16 cellular contexts compared by ENCODE assay signal in the genomic region with DNA sequence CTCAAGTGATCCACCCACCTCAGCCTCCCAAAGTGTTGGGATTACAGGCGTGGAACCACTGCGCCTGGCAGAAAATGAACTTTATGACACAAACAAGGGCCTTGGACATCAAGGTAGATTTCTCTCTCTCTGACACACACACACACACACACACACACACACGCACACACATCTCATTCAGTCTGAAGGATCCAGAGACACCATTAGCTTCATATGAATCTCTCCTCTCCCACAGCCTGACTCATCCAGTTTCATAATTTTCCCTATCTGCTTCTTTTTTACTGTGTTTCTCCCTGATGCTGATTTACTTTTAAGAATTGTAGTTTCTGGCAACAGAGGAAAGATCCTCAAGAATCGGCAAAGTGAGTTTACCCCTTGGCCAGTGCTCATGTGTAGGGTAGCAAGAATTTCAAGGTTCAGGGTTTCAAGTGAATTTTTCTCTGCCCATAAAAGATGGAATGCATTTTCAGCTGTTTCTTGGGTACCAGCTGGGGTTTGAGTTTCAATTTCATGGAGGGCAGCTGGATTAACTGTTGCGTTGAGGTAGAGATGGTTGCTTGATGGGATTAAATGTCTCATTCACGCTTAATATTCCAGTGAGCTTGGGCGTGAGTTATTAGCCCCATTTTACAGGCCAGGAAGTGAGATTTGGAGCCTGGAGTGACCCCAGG. TPM values are rescaled to one million over a fixed set of nuclear protein-coding genes. Genes with fewer than 3 reads are reported as not detected.
A peak's percentile ranks its signal among the peaks of the same experiment; 100 is the strongest.
DNase-seq lines count a peak whose midpoint lies in the region; TF ChIP-seq lines count a peak whose summit lies in the region.
"Had no signal": no experiment of that assay in that cellular context is flagged by ENCODE, and none has a peak within 500 bp of the region (broad histone marks: within the 10 kb centered on the region; RNA-seq: fewer than 3 reads in every experiment).

No MANE protein-coding gene starts in this region.

- peaks cover 23% of the 10 kb centered on the region for H3K9me3 Mint-ChIP-seq in activated CD4-positive, alpha-beta T cell treated with anti-CD3 and anti-CD28 coated beads, Interleukin-2, amount 10 ng/mL, durations not matched to agents 7 days and 5 days

- TF ChIP-seq POLR2A in prostate gland (IDR thresholded peaks at IDR 0.05) = no peak

- 64% methylated on average over 7 of the region's 7 CpGs for WGBS in prostate gland

- intact Hi-C loops in prostate gland (cut with DNase I) = no loop called here

- DNase-seq in activated CD4-positive, alpha-beta T cell treated with anti-CD3 and anti-CD28 coated beads, Interleukin-2, amount 10 ng/mL, durations not matched to agents 7 days and 5 days = no peak
- no peak for DNase-seq in activated CD4-positive, alpha-beta T cell treated with anti-CD3 and anti-CD28 coated beads for 1 hour
- DNase-seq in LHCN-M2 (ENCODE audit: low read depth) = peak; percentile 88
- DNase-seq in brain microvascular endothelial cell = peak; percentile 63
- peak; percentile 31 for DNase-seq in non-pigmented ciliary epithelial cell (ENCODE audit: low read depth)
- DNase-seq in activated gamma-delta T cell treated with Interleukin-2 at 50 U/mL for 16 hours = no peak
- DNase-seq in prostate gland (ENCODE audit: low spot score) = no peak
- no peak for DNase-seq in NCI-H1930 (lab: John Stamatoyannopoulos, UW)
- DNase-seq: AML-193, colonic mucosa, GDM1, NCI-H1417 had no signal

- CTCF ChIA-PET in activated CD4-positive, alpha-beta T cell treated with anti-CD3 and anti-CD28 coated beads, Interleukin-2, amount 10 ng/mL, durations not matched to agents 7 days and 5 days (lab: Charles Lee) = interaction anchor here (0.9 to 2.2 kb wide), 3 partner anchors 8 to 27 kb away, joined by 3 to 13 read pairs (median 4); no protein-coding TSS in a partner anchor

- peaks cover 44% of the 10 kb centered on the region for H3K36me3 Mint-ChIP-seq in activated CD4-positive, alpha-beta T cell treated with anti-CD3 and anti-CD28 coated beads, Interleukin-2, amount 10 ng/mL, durations not matched to agents 7 days and 5 days (ENCODE audit: low read depth)

- H3K36me3 ChIP-seq in brain microvascular endothelial cell (replicated peaks) (no peaks in the 10 kb centered on the region), prostate gland (no peaks in the 10 kb centered on the region)
- H3K36me3 ChIP-seq: colonic mucosa, tibial nerve had no signal

- H3K4me1 Mint-ChIP-seq in activated CD4-positive, alpha-beta T cell treated with anti-CD3 and anti-CD28 coated beads, Interleukin-2, amount 10 ng/mL, durations not matched to agents 7 days and 5 days = peaks cover 80% of the 10 kb centered on the region

- H3K27me3 Mint-ChIP-seq in activated CD4-positive, alpha-beta T cell treated with anti-CD3 and anti-CD28 coated beads, Interleukin-2, amount 10 ng/mL, durations not matched to agents 7 days and 5 days = no peaks in the 10 kb centered on the region

- TF ChIP-seq CTCF in brain microvascular endothelial cell (IDR thresholded peaks at IDR 0.05; ENCODE audit: low read depth, low read length, missing control alignments) (no peak), prostate gland (IDR thresholded peaks at IDR 0.05) (no peak)

- no peak overlapping the region for H3K4me3 ChIP-seq in brain microvascular endothelial cell (ENCODE audit: low read depth, low read length)
- H3K4me3 ChIP-seq in prostate gland = no peak overlapping the region
- H3K4me3 ChIP-seq: colonic mucosa, lung, tibial nerve had no signal

- H3K4me1 ChIP-seq in prostate gland (replicated peaks) = no peaks in the 10 kb centered on the region
- H3K4me1 ChIP-seq: colonic mucosa, parathyroid adenoma, tibial nerve had no signal

- no peaks in the 10 kb centered on the region for H3K27me3 ChIP-seq in brain microvascular endothelial cell (replicated peaks)
- no peaks in the 10 kb centered on the region for H3K27me3 ChIP-seq in prostate gland (replicated peaks; ENCODE audit: insufficient read depth)
- H3K27me3 ChIP-seq: colonic mucosa, tibial nerve had no signal

- in situ Hi-C loops in brain microvascular endothelial cell (cut with HindIII; ENCODE audit: low pct_ligation_motif_present, low sequenced_read_pairs) = no loop called here

- peak overlapping the region; percentile 87 for H3K27ac ChIP-seq in brain microvascular endothelial cell
- no peak overlapping the region for H3K27ac ChIP-seq in prostate gland
- H3K27ac ChIP-seq: colonic mucosa, parathyroid adenoma, tibial nerve had no signal

- no peak overlapping the region for H3K4me3 Mint-ChIP-seq in activated CD4-positive, alpha-beta T cell treated with anti-CD3 and anti-CD28 coated beads, Interleukin-2, amount 10 ng/mL, durations not matched to agents 7 days and 5 days

- peak overlapping the region; percentile 75 for H3K27ac Mint-ChIP-seq in activated CD4-positive, alpha-beta T cell treated with anti-CD3 and anti-CD28 coated beads, Interleukin-2, amount 10 ng/mL, durations not matched to agents 7 days and 5 days

- POLR2A ChIA-PET in activated CD4-positive, alpha-beta T cell treated with anti-CD3 and anti-CD28 coated beads, Interleukin-2, amount 10 ng/mL, durations not matched to agents 7 days and 5 days (lab: Charles Lee) = no interaction called here

- no peaks in the 10 kb centered on the region for H3K9me3 ChIP-seq in prostate gland
- H3K9me3 ChIP-seq: colonic mucosa, tibial nerve had no signal

RNA-seq across cellular contexts. Expression of gene MYO18B, which starts 3.5 kb away (rescaled TPM):
- 1 to 10 TPM; 2.0 TPM for total RNA-seq in activated CD4-positive, alpha-beta T cell treated with anti-CD3 and anti-CD28 coated beads, Interleukin-2, amount 10 ng/mL, durations not matched to agents 7 days and 5 days
- total RNA-seq in LHCN-M2 (2014; rRNA removed) = 10.7 and 18.8 TPM in 2 replicates
- polyA plus RNA-seq in LHCN-M2 (2012) = 19.6 TPM
- 1 to 10 TPM; 3.1 to 7.1 TPM for total RNA-seq in prostate gland
- total RNA-seq: HT-29 had no signal

Comparison
In these comparisons a context has a peak if more than half of its experiments do, and no peak if none do; other contexts are left out.
1. DNase-seq: peak in LHCN-M2 (single experiment), brain microvascular endothelial cell (single experiment) and non-pigmented ciliary epithelial cell (single experiment); none in activated CD4-positive, alpha-beta T cell treated with anti-CD3 and anti-CD28 coated beads, Interleukin-2, amount 10 ng/mL, durations not matched to agents 7 days and 5 days (single experiment), activated CD4-positive, alpha-beta T cell treated with anti-CD3 and anti-CD28 coated beads for 1 hour (single experiment), activated gamma-delta T cell treated with Interleukin-2 at 50 U/mL for 16 hours (single experiment), prostate gland (single experiment) and NCI-H1930 (0 of 2).